Comparison of ENCODE assay signal across 1 cellular context in genomic region chr3:28241221-28242160, GRCh38.
TF ChIP-seq lines count a peak whose summit lies in the region.

CMC1 (plus strand) TSS chr3:28241619; CDS start chr3:28241794, 175 bp downstream.

TF ChIP-seq in K562, 482 proteins besides CTCF, POLR2A, EP300 and RAD21 (continued from another document and continues in another):
- no peak for TF ChIP-seq TCF15 (CRISPR knock-in tag; IDR thresholded peaks at IDR 0.05)
- no peak for TF ChIP-seq HDGF (IDR thresholded peaks at IDR 0.05)
- peak; percentile 92 for TF ChIP-seq SPI1 (IDR thresholded peaks at IDR 0.05; ENCODE audit: borderline replicate concordance, low read depth, low read length)
- no peak for TF ChIP-seq TRIM25 (IDR thresholded peaks at IDR 0.05; ENCODE audit: borderline replicate concordance)
- no peak for TF ChIP-seq ZNF324 (CRISPR knock-in tag; IDR thresholded peaks at IDR 0.05)
- TF ChIP-seq, protein P1, sequence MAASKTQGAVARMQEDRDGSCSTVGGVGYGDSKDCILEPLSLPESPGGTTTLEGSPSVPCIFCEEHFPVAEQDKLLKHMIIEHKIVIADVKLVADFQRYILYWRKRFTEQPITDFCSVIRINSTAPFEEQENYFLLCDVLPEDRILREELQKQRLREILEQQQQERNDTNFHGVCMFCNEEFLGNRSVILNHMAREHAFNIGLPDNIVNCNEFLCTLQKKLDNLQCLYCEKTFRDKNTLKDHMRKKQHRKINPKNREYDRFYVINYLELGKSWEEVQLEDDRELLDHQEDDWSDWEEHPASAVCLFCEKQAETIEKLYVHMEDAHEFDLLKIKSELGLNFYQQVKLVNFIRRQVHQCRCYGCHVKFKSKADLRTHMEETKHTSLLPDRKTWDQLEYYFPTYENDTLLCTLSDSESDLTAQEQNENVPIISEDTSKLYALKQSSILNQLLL (CRISPR knock-in tag; IDR thresholded peaks at IDR 0.05; ENCODE audit: borderline replicate concordance): no peak
- peak; percentile 95 for TF ChIP-seq ZBTB7A (IDR thresholded peaks at IDR 0.05; ENCODE audit: borderline replicate concordance, control insufficient read depth, low read depth, low read length)
- no peak for TF ChIP-seq PYGO2 (tag; IDR thresholded peaks at IDR 0.05)
- peak; percentile 80 to 89 for TF ChIP-seq E2F6 (IDR thresholded peaks at IDR 0.05; ENCODE audit: borderline replicate concordance in 1 of 2, extremely low read depth in 1 of 2, insufficient read depth in 1 of 2, insufficient read length in 1 of 2, low read depth in 1 of 2, low read length in 1 of 2, poor library complexity in 1 of 2, severe bottlenecking in 1 of 2)
- peak; percentile 27 to 80; a peak in 1 of 4 replicates for TF ChIP-seq SIN3A (IDR thresholded peaks at IDR 0.05; ENCODE audit: borderline replicate concordance in 2 of 2, control insufficient read depth in 1 of 2, low read depth in 2 of 2, low read length in 2 of 2)
- TF ChIP-seq C11orf30 (IDR thresholded peaks at IDR 0.05; ENCODE audit: low read depth): peak; percentile 12; the same call in 1 of the 2 replicates
- TF ChIP-seq ZNF778 (CRISPR knock-in tag; IDR thresholded peaks at IDR 0.05): no peak
- no peak for TF ChIP-seq ZNF655 (CRISPR knock-in tag; IDR thresholded peaks at IDR 0.05)
- TF ChIP-seq TAF9B (IDR thresholded peaks at IDR 0.05; ENCODE audit: partially characterized antibody): peak; percentile 74
- TF ChIP-seq, protein P2, sequence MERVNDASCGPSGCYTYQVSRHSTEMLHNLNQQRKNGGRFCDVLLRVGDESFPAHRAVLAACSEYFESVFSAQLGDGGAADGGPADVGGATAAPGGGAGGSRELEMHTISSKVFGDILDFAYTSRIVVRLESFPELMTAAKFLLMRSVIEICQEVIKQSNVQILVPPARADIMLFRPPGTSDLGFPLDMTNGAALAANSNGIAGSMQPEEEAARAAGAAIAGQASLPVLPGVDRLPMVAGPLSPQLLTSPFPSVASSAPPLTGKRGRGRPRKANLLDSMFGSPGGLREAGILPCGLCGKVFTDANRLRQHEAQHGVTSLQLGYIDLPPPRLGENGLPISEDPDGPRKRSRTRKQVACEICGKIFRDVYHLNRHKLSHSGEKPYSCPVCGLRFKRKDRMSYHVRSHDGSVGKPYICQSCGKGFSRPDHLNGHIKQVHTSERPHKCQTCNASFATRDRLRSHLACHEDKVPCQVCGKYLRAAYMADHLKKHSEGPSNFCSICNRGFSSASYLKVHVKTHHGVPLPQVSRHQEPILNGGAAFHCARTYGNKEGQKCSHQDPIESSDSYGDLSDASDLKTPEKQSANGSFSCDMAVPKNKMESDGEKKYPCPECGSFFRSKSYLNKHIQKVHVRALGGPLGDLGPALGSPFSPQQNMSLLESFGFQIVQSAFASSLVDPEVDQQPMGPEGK (CRISPR knock-in tag; IDR thresholded peaks at IDR 0.05; ENCODE audit: borderline replicate concordance): 0 out of 2 replicates have a peak, but pooled peaks have one; percentile 22
- peak; percentile 72 for TF ChIP-seq GTF2E2 (tag; IDR thresholded peaks at IDR 0.05)
- TF ChIP-seq ZEB2 (IDR thresholded peaks at IDR 0.05): peak; percentile 23; the same call in 1 of the 2 replicates
- peak; percentile 82; the same call in 1 of the 2 replicates for TF ChIP-seq ZNF24 (IDR thresholded peaks at IDR 0.05)
- peak; percentile 57 for TF ChIP-seq SMARCA4 (IDR thresholded peaks at IDR 0.05)
- TF ChIP-seq SMARCC2 (IDR thresholded peaks at IDR 0.05; ENCODE audit: low read depth): no peak
- TF ChIP-seq, protein P3, sequence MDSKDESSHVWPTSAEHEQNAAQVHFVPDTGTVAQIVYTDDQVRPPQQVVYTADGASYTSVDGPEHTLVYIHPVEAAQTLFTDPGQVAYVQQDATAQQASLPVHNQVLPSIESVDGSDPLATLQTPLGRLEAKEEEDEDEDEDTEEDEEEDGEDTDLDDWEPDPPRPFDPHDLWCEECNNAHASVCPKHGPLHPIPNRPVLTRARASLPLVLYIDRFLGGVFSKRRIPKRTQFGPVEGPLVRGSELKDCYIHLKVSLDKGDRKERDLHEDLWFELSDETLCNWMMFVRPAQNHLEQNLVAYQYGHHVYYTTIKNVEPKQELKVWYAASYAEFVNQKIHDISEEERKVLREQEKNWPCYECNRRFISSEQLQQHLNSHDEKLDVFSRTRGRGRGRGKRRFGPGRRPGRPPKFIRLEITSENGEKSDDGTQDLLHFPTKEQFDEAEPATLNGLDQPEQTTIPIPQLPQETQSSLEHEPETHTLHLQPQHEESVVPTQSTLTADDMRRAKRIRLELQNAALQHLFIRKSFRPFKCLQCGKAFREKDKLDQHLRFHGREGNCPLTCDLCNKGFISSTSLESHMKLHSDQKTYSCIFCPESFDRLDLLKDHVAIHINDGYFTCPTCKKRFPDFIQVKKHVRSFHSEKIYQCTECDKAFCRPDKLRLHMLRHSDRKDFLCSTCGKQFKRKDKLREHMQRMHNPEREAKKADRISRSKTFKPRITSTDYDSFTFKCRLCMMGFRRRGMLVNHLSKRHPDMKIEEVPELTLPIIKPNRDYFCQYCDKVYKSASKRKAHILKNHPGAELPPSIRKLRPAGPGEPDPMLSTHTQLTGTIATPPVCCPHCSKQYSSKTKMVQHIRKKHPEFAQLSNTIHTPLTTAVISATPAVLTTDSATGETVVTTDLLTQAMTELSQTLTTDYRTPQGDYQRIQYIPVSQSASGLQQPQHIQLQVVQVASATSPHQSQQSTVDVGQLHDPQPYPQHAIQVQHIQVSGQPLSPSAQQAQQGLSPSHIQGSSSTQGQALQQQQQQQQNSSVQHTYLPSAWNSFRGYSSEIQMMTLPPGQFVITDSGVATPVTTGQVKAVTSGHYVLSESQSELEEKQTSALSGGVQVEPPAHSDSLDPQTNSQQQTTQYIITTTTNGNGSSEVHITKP (IDR thresholded peaks at IDR 0.05; ENCODE audit: partially characterized antibody): peak; percentile 88
- no peak for TF ChIP-seq EZH2 (IDR thresholded peaks at IDR 0.05; ENCODE audit: borderline replicate concordance, low read depth, low read length)
- TF ChIP-seq L3MBTL2 (IDR thresholded peaks at IDR 0.05): peak; percentile 79
- TF ChIP-seq POU5F1 (IDR thresholded peaks at IDR 0.05; ENCODE audit: borderline replicate concordance, low read depth, low read length, partially characterized antibody): no peak
- peak; percentile 61; the same call in 1 of the 2 replicates for TF ChIP-seq CREM (IDR thresholded peaks at IDR 0.05; ENCODE audit: low read depth)
- TF ChIP-seq RUNX1 (IDR thresholded peaks at IDR 0.05; ENCODE audit: low read depth): no peak
- TF ChIP-seq FOXK1 (CRISPR knock-in tag; IDR thresholded peaks at IDR 0.05; ENCODE audit: borderline replicate concordance): peak; percentile 81; the same call in 1 of the 2 replicates
- no peak for TF ChIP-seq PTBP1 (IDR thresholded peaks at IDR 0.05; ENCODE audit: low read depth, low read length)
- TF ChIP-seq, protein P4, sequence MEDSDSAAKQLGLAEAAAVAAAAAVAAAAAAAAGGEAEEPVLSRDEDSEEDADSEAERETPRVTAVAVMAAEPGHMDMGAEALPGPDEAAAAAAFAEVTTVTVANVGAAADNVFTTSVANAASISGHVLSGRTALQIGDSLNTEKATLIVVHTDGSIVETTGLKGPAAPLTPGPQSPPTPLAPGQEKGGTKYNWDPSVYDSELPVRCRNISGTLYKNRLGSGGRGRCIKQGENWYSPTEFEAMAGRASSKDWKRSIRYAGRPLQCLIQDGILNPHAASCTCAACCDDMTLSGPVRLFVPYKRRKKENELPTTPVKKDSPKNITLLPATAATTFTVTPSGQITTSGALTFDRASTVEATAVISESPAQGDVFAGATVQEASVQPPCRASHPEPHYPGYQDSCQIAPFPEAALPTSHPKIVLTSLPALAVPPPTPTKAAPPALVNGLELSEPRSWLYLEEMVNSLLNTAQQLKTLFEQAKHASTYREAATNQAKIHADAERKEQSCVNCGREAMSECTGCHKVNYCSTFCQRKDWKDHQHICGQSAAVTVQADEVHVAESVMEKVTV (CRISPR knock-in tag; IDR thresholded peaks at IDR 0.05): no peak
- TF ChIP-seq EGR1 (conservative IDR thresholded peaks at IDR 0.05): 0 out of 2 replicates have a peak, but pooled peaks have one; percentile 25
- no peak for TF ChIP-seq ZNF76 (CRISPR knock-in tag; IDR thresholded peaks at IDR 0.05; ENCODE audit: borderline replicate concordance)
- no peak for TF ChIP-seq NFXL1 (CRISPR knock-in tag; IDR thresholded peaks at IDR 0.05)
- TF ChIP-seq ZNF197 (CRISPR knock-in tag; IDR thresholded peaks at IDR 0.05; ENCODE audit: low read depth): no peak
- peak; percentile 9; the same call in 1 of the 2 replicates for TF ChIP-seq CEBPG (CRISPR knock-in tag; IDR thresholded peaks at IDR 0.05)
- TF ChIP-seq CEBPG (tag; conservative IDR thresholded peaks at IDR 0.05 in 1 of 2, IDR thresholded peaks at IDR 0.05 in 1 of 2): no peak
- peak in 1 of 2 experiments; percentile 57; a peak in 1 of 4 replicates for TF ChIP-seq TEAD1 (CRISPR knock-in tag; IDR thresholded peaks at IDR 0.05)
- TF ChIP-seq NR4A1 (CRISPR knock-in tag; IDR thresholded peaks at IDR 0.05): no peak
- no peak for TF ChIP-seq NR4A1 (tag; IDR thresholded peaks at IDR 0.05)
- no peak for TF ChIP-seq NFYB (IDR thresholded peaks at IDR 0.05; ENCODE audit: extremely low read depth, insufficient read length)
- peak; percentile 89 for TF ChIP-seq ATF7 (IDR thresholded peaks at IDR 0.05)
- TF ChIP-seq E2F3 (CRISPR knock-in tag; IDR thresholded peaks at IDR 0.05): 0 out of 2 replicates have a peak, but pooled peaks have one; percentile 61
- peak; percentile 85 for TF ChIP-seq ZNF384 (IDR thresholded peaks at IDR 0.05; ENCODE audit: low read depth, low read length)
- TF ChIP-seq PHF20 (IDR thresholded peaks at IDR 0.05; ENCODE audit: partially characterized antibody): peak; percentile 91
- TF ChIP-seq KHSRP (IDR thresholded peaks at IDR 0.05): no peak
- TF ChIP-seq HNRNPLL (IDR thresholded peaks at IDR 0.05; ENCODE audit: low read depth, low read length, poor library complexity, severe bottlenecking): peak; percentile 86
- no peak for TF ChIP-seq ZNF274 (IDR thresholded peaks at IDR 0.05; ENCODE audit: borderline replicate concordance, low read depth, low read length)
- TF ChIP-seq GABPB1 (CRISPR knock-in tag; IDR thresholded peaks at IDR 0.05): peak; percentile 87
- TF ChIP-seq ZNF609 (CRISPR knock-in tag; IDR thresholded peaks at IDR 0.05; ENCODE audit: borderline replicate concordance): 0 out of 2 replicates have a peak, but pooled peaks have one; percentile 40
- TF ChIP-seq ZNF263 (CRISPR knock-in tag; IDR thresholded peaks at IDR 0.05; ENCODE audit: borderline replicate concordance): 0 out of 2 replicates have a peak, but pooled peaks have one; percentile 29
- TF ChIP-seq THRAP3 (IDR thresholded peaks at IDR 0.05; ENCODE audit: borderline replicate concordance): no peak
